ENCODE assay signal across 8 cellular contexts in genomic region chr18:44679056-44679911, GRCh38. TPM values are rescaled to one million over a fixed set of nuclear protein-coding genes. Genes with fewer than 3 reads are reported as not detected.
DNase-seq lines count a peak whose midpoint lies in the region; ATAC-seq and TF ChIP-seq lines count a peak whose summit lies in the region.

No MANE protein-coding gene starts in this region.

- H3K36me3 Mint-ChIP-seq in T-helper 2 cell treated with Interferon-gamma antibody and Interleukin-4, amounts not matched to agents 5 μg/mL and 100 μg/mL, for 36 hours (ENCODE audit: low read depth): no peaks in the 10 kb centered on the region

- no peaks in the 10 kb centered on the region for H3K9me3 Mint-ChIP-seq in T-helper 2 cell treated with Interferon-gamma antibody and Interleukin-4, amounts not matched to agents 5 μg/mL and 100 μg/mL, for 36 hours

- H3K9me3 ChIP-seq in iPS DF 6.9 (ENCODE audit: control insufficient read depth, insufficient read depth, low read length): no peaks in the 10 kb centered on the region

- H3K4me3 Mint-ChIP-seq in T-helper 2 cell treated with Interferon-gamma antibody and Interleukin-4, amounts not matched to agents 5 μg/mL and 100 μg/mL, for 36 hours: peak overlapping the region; percentile 78

- H3K27ac ChIP-seq in iPS DF 6.9 (ENCODE audit: low read length): no peak overlapping the region

- no CpG with 5 or more reads among the region's 102 CpGs for WGBS in iPS DF 6.9 (ENCODE audit: insufficient coverage, insufficient read length)

- no peak overlapping the region for H3K27ac Mint-ChIP-seq in T-helper 2 cell treated with Interferon-gamma antibody and Interleukin-4, amounts not matched to agents 5 μg/mL and 100 μg/mL, for 36 hours

- intact Hi-C loops in sciatic nerve (cut with DNase I): no loop called here

- H3K4me1 Mint-ChIP-seq in T-helper 2 cell treated with Interferon-gamma antibody and Interleukin-4, amounts not matched to agents 5 μg/mL and 100 μg/mL, for 36 hours (ENCODE audit: low read depth): no peaks in the 10 kb centered on the region

- H3K36me3 ChIP-seq in iPS DF 6.9 (ENCODE audit: control insufficient read depth, insufficient read depth, low read length): no peaks in the 10 kb centered on the region

- H3K4me3 ChIP-seq in astrocyte of the spinal cord (ENCODE audit: low read depth, low read length) (peak overlapping the region; percentile 57), iPS DF 6.9 (ENCODE audit: low read length) (peak overlapping the region; percentile 89; the same call in 1 of the 2 replicates)

- peak; percentile 67 for TF ChIP-seq CTCF in astrocyte of the spinal cord (IDR thresholded peaks at IDR 0.05; ENCODE audit: low read depth, low read length)

- H3K27me3 ChIP-seq in iPS DF 6.9 (ENCODE audit: control insufficient read depth, insufficient read depth, low read length): peaks cover 2% of the 10 kb centered on the region; the same call in 1 of the 2 replicates

- DNase-seq in NCI-H1436 (lab: John Stamatoyannopoulos, UW) (peak; percentile 73), astrocyte of the spinal cord (ENCODE audit: low read depth, low spot score) (peak; percentile 91), iPS DF 6.9 (ENCODE audit: low read depth, low spot score) (no peak), sciatic nerve (ENCODE audit: low spot score) (peak; percentile 89), NCI-H1048 (lab: John Stamatoyannopoulos, UW) (no peak)
- DNase-seq in T-helper 2 cell treated with Interferon-gamma antibody and Interleukin-4, amounts not matched to agents 5 μg/mL and 100 μg/mL, for 36 hours (ENCODE audit: low spot score): peak; percentile 78

- H3K27me3 Mint-ChIP-seq in T-helper 2 cell treated with Interferon-gamma antibody and Interleukin-4, amounts not matched to agents 5 μg/mL and 100 μg/mL, for 36 hours (ENCODE audit: low read depth): peaks cover 19% of the 10 kb centered on the region

- ATAC-seq in GM18498 (IDR thresholded peaks at IDR 0.05; ENCODE audit: unreplicated experiment) (peak; percentile 90), HG02840 (IDR thresholded peaks at IDR 0.05; ENCODE audit: low FRiP score, unreplicated experiment) (peak; percentile 92), sciatic nerve (peak; percentile 92)

- peaks cover 3% of the 10 kb centered on the region; the same call in 1 of the 2 replicates for H3K4me1 ChIP-seq in iPS DF 6.9 (ENCODE audit: control insufficient read depth, insufficient read depth, low read length)

- in situ Hi-C loops in astrocyte of the spinal cord (cut with HindIII; ENCODE audit: low sequenced_read_pairs): no loop called here

RNA-seq across cellular contexts. Expression of gene SETBP1, which starts 1.4 kb away (rescaled TPM):
- 44.5 TPM for total RNA-seq in sciatic nerve

Comparison
In these comparisons a context has a peak if more than half of its experiments do, and no peak if none do; other contexts are left out.
1. DNase-seq: peak in NCI-H1436 (single experiment), T-helper 2 cell treated with Interferon-gamma antibody and Interleukin-4, amounts not matched to agents 5 μg/mL and 100 μg/mL, for 36 hours (single experiment), astrocyte of the spinal cord (single experiment) and sciatic nerve (single experiment); none in iPS DF 6.9 (single experiment) and NCI-H1048 (single experiment).
2. Peak in every context shown above with its lines, with median percentiles within 50 percentile points of each other: ATAC-seq.